ENCODE assay signal across 28 cellular contexts in the genomic region with DNA sequence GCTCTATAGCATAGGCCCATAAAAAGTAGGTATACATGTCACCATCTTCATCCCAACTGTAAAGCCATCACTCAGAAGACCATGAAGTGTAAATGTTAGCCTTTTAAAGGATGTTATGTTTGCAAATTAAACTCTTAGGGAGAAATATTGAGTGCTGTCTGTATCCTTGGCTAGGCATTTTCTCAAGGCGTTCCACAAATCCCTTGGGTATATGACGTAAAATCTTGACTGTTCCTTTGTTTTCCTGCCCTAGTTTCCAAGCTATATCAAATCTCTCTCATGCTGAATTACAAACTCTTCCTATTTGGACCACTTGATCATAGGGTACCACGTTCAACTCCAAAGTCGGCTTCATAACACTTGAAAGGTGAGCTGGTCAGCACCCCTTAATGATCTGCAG.
"Had no signal": no experiment of that assay in that cellular context is flagged by ENCODE, and none has a peak within 500 bp of the region (broad histone marks: within the 10 kb centered on the region; RNA-seq: fewer than 3 reads in every experiment).

No MANE protein-coding gene starts in this region.

- H3K4me3 ChIP-seq: ascending aorta, breast epithelium, cardiac muscle cell, esophagus squamous epithelium, gastroesophageal sphincter had no signal

- H3K4me1 ChIP-seq: ascending aorta, breast epithelium, esophagus squamous epithelium, gastroesophageal sphincter had no signal

- H3K27me3 ChIP-seq: ascending aorta, breast epithelium, cardiac muscle cell, esophagus squamous epithelium, gastroesophageal sphincter had no signal

- H3K27ac ChIP-seq: ascending aorta, breast epithelium, cardiac muscle cell, esophagus squamous epithelium, gastroesophageal sphincter, WERI-Rb-1 had no signal

- DNase-seq: activated B cell treated with CpG ODN at 0.5 μM for 24 hours; activated CD4-positive, alpha-beta T cell treated with anti-CD3 and anti-CD28 coated beads for 48 hours; activated CD4-positive, alpha-beta T cell treated with anti-CD3 and anti-CD28 coated beads, Interleukin-2, amount 50 U/mL, for 1 hour; activated CD4-positive, alpha-beta T cell treated with anti-CD3 and anti-CD28 coated beads, Interleukin-2, amount 50 U/mL, for 48 hours; activated CD8-positive, alpha-beta memory T cell treated with anti-CD3 and anti-CD28 coated beads for 24 hours; activated CD8-positive, alpha-beta T cell treated with anti-CD3 and anti-CD28 coated beads for 36 hours; activated gamma-delta T cell; activated naive CD4-positive, alpha-beta T cell; activated naive CD4-positive, alpha-beta T cell treated with anti-CD3 and anti-CD28 coated beads, Interleukin-2, amount 10 ng/mL, durations not matched to agents 7 days and 5 days; activated naive CD8-positive, alpha-beta T cell treated with anti-CD3 and anti-CD28 coated beads, Interleukin-2, amount 10 ng/mL, durations not matched to agents 7 days and 5 days; activated T-cell treated with anti-CD3 and anti-CD28 coated beads, Interleukin-2, amount 50 U/mL, for 48 hours; cortex of kidney; dermis blood vessel endothelial cell; effector CD4-positive, alpha-beta T cell; effector memory CD8-positive, alpha-beta T cell; esophagus squamous epithelium; foreskin melanocyte; T-helper 1 cell; T-helper 17 cell; T1000; WERI-Rb-1 had no signal

- FAIRE-seq: colon had no signal

- ATAC-seq: activated CD4-positive, CD25-positive, alpha-beta regulatory T cell treated with anti-CD3 and anti-CD28 coated beads, Interleukin-2, amount 50 U/mL, for 24 hours; activated CD8-positive, alpha-beta T cell treated with anti-CD3 and anti-CD28 coated beads for 36 hours; activated naive CD4-positive, alpha-beta T cell treated with anti-CD3 and anti-CD28 coated beads, Interleukin-2, amount 50 U/mL, for 72 hours; effector memory CD8-positive, alpha-beta T cell; gastroesophageal sphincter; T-helper 17 cell had no signal

- H3K36me3 ChIP-seq: ascending aorta, breast epithelium, cardiac muscle cell, esophagus squamous epithelium, gastroesophageal sphincter, WERI-Rb-1 had no signal

- H3K9me3 ChIP-seq: esophagus squamous epithelium, gastroesophageal sphincter had no signal
